Comparison of ENCODE assay signal across 8 cellular contexts in the genomic region with DNA sequence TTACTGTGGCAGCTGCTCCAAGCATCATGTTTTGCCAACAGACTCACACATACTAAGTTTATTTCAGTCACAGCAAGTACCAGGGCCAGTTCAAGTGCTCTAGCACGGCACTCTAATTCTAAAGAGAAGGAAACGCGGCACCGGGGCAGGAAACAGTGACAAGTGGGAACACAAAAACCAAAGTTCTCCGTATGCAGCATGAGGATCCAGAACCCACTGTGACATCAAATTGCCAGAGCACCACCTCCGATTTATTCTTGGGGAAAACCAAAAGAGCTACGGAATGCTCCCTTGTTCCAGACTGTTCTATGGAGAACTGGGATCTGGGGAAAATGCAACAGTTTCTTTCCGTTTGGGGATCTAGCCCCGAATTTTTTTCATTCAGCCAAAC. TPM values are rescaled to one million over a fixed set of nuclear protein-coding genes. Genes with fewer than 3 reads are reported as not detected.
DNase-seq lines count a peak whose midpoint lies in the region; ATAC-seq and TF ChIP-seq lines count a peak whose summit lies in the region.

No MANE protein-coding gene starts in this region.

- peaks cover 47% of the 10 kb centered on the region for H3K4me1 ChIP-seq in CD4-positive, alpha-beta memory T cell (ENCODE audit: insufficient read depth, low read length)
- peaks cover 21% of the 10 kb centered on the region for H3K4me1 ChIP-seq in hepatocyte (ENCODE audit: insufficient read depth)
- H3K4me1 ChIP-seq in spleen: peaks cover 18 to 54% (median 44%) of the 10 kb centered on the region in 6 donors

- ATAC-seq in GM19467 (IDR thresholded peaks at IDR 0.05; ENCODE audit: unreplicated experiment): peak; percentile 10
- ATAC-seq in HG03469 (IDR thresholded peaks at IDR 0.05; ENCODE audit: unreplicated experiment): peak; percentile 1

- 6% methylated on average over 9 of the region's 9 CpGs for WGBS in hepatocyte (ENCODE audit: low lambda C conversion rate, missing lambda C conversion rate)
- WGBS in spleen, 5 donors: 0 to 2% (median 1%) methylated on average over 9 of the region's 9 CpGs

- TF ChIP-seq CTCF in hepatocyte (IDR thresholded peaks at IDR 0.05; ENCODE audit: poor library complexity): no peak
- no peak for TF ChIP-seq CTCF in spleen (IDR thresholded peaks at IDR 0.05 in 8 of 11, conservative IDR thresholded peaks at IDR 0.05 in 3 of 11)

- H3K4me2 ChIP-seq in hepatocyte: peak overlapping the region; percentile 79

- H3K79me2 ChIP-seq in hepatocyte: peaks cover 8% of the 10 kb centered on the region

- H3K36me3 Mint-ChIP-seq in CD4-positive, alpha-beta memory T cell: peaks cover 9 to 18% of the 10 kb centered on the region in 2 donors
- peaks cover 5% of the 10 kb centered on the region for H3K36me3 Mint-ChIP-seq in activated T-helper 1 cell treated with anti-CD3 and anti-CD28 coated beads, Interleukin-12 subunit alpha, Interleukin-12 subunit beta, Interleukin-2, Interleukin-4 antibody, amounts not matched to agents 30 ng/mL and 10 ng/mL and 1 ng/mL, durations not matched to agents 14 hours and 24 hours and 36 hours (ENCODE audit: low read depth)

- H3K4me3 ChIP-seq in CD4-positive, alpha-beta memory T cell (ENCODE audit: low read length in 2 of 2): peak overlapping the region; percentile 63 to 65
- peak overlapping the region; percentile 25 for H3K4me3 ChIP-seq in hepatocyte
- peak overlapping the region; percentile 61 to 87 (median 66) for H3K4me3 ChIP-seq in spleen

- peaks cover 31 to 53% (median 43%) of the 10 kb centered on the region in 4 donors for H3K4me1 Mint-ChIP-seq in CD4-positive, alpha-beta memory T cell
- H3K4me1 Mint-ChIP-seq in activated T-helper 1 cell treated with anti-CD3 and anti-CD28 coated beads, Interleukin-12 subunit alpha, Interleukin-12 subunit beta, Interleukin-2, Interleukin-4 antibody, amounts not matched to agents 30 ng/mL and 10 ng/mL and 1 ng/mL, durations not matched to agents 14 hours and 24 hours and 36 hours (ENCODE audit: low read depth): peaks cover 40% of the 10 kb centered on the region

- no peak for TF ChIP-seq POLR2A in spleen (IDR thresholded peaks at IDR 0.05)

- no peaks in the 10 kb centered on the region for H4K20me1 ChIP-seq in hepatocyte (ENCODE audit: insufficient read depth, poor library complexity, severe bottlenecking)

- peak overlapping the region; percentile 85 to 96 (median 95) for H3K27ac Mint-ChIP-seq in CD4-positive, alpha-beta memory T cell
- peak overlapping the region; percentile 88 for H3K27ac Mint-ChIP-seq in activated T-helper 1 cell treated with anti-CD3 and anti-CD28 coated beads, Interleukin-12 subunit alpha, Interleukin-12 subunit beta, Interleukin-2, Interleukin-4 antibody, amounts not matched to agents 30 ng/mL and 10 ng/mL and 1 ng/mL, durations not matched to agents 14 hours and 24 hours and 36 hours

- H3K4me3 Mint-ChIP-seq in CD4-positive, alpha-beta memory T cell: peak overlapping the region; percentile 88 to 97 (median 93)
- H3K4me3 Mint-ChIP-seq in activated T-helper 1 cell treated with anti-CD3 and anti-CD28 coated beads, Interleukin-12 subunit alpha, Interleukin-12 subunit beta, Interleukin-2, Interleukin-4 antibody, amounts not matched to agents 30 ng/mL and 10 ng/mL and 1 ng/mL, durations not matched to agents 14 hours and 24 hours and 36 hours: peak overlapping the region; percentile 88

- no peaks in the 10 kb centered on the region for H3K9me2 ChIP-seq in hepatocyte (replicated peaks; ENCODE audit: insufficient read depth)

- CTCF ChIA-PET in CD4-positive, alpha-beta memory T cell (lab: Charles Lee; ENCODE audit: partially characterized antibody): interaction anchor here (1.5 kb wide), 1 partner anchor 10 kb away, joined by 6 read pairs; no protein-coding TSS in a partner anchor

- POLR2A ChIA-PET in CD4-positive, alpha-beta memory T cell (lab: Charles Lee; ENCODE audit: partially characterized antibody): interaction anchor here (1.0 to 3.6 kb wide), 5 partner anchors 9 to 576 kb away, joined by 3 to 21 read pairs (median 4); a partner anchor contains a TSS

- DNase-seq in CD4-positive, alpha-beta memory T cell: peak in 1 of 5 donors; percentile 65
- no peak for DNase-seq in activated T-helper 1 cell treated with anti-CD3 and anti-CD28 coated beads, Interleukin-12 subunit alpha, Interleukin-12 subunit beta, Interleukin-2, Interleukin-4 antibody, amounts not matched to agents 30 ng/mL and 10 ng/mL and 1 ng/mL, durations not matched to agents 14 hours and 24 hours and 36 hours (ENCODE audit: low spot score)
- DNase-seq in hepatocyte (ENCODE audit: low spot score) (peak; percentile 20), spleen (no peak), NCI-H146 (lab: John Stamatoyannopoulos, UW) (no peak), SHP77 treated with DMSO at 0.1 percent for 48 hours (lab: John Stamatoyannopoulos, UW) (no peak)

- intact Hi-C loops in CD4-positive, alpha-beta memory T cell (cut with micrococcal nuclease): loop anchor here (1.0 to 5.0 kb wide), 5 partner anchors 380 to 991 kb away; a partner anchor contains a TSS
- intact Hi-C loops in activated T-helper 1 cell treated with anti-CD3 and anti-CD28 coated beads, Interleukin-12 subunit alpha, Interleukin-12 subunit beta, Interleukin-2, Interleukin-4 antibody, amounts not matched to agents 30 ng/mL and 10 ng/mL and 1 ng/mL, durations not matched to agents 14 hours and 24 hours and 36 hours (cut with micrococcal nuclease): loop anchor here (1.0 to 10.0 kb wide), 9 partner anchors 85 to 1206 kb away; a partner anchor contains a TSS
- intact Hi-C loops in spleen (cut with DNase I; ENCODE audit: low total_unique reads): loop anchor here (10.0 kb wide), 1 partner anchor 378 kb away; a partner anchor contains a TSS

- H3K27me3 ChIP-seq in CD4-positive, alpha-beta memory T cell (ENCODE audit: insufficient read depth, low read length): no peaks in the 10 kb centered on the region
- no peaks in the 10 kb centered on the region for H3K27me3 ChIP-seq in hepatocyte
- no peaks in the 10 kb centered on the region for H3K27me3 ChIP-seq in spleen (replicated peaks in 1 of 7)

- no peaks in the 10 kb centered on the region for H3K36me3 ChIP-seq in CD4-positive, alpha-beta memory T cell (ENCODE audit: insufficient read depth, low read length)
- H3K36me3 ChIP-seq in hepatocyte (replicated peaks; ENCODE audit: insufficient read depth, low read depth) (no peaks in the 10 kb centered on the region), spleen (peaks cover 0 to 15% (median 0%) of the 10 kb centered on the region in 6 donors)

- H3K27me3 Mint-ChIP-seq in CD4-positive, alpha-beta memory T cell: no peaks in the 10 kb centered on the region
- H3K27me3 Mint-ChIP-seq in activated T-helper 1 cell treated with anti-CD3 and anti-CD28 coated beads, Interleukin-12 subunit alpha, Interleukin-12 subunit beta, Interleukin-2, Interleukin-4 antibody, amounts not matched to agents 30 ng/mL and 10 ng/mL and 1 ng/mL, durations not matched to agents 14 hours and 24 hours and 36 hours (ENCODE audit: insufficient read depth): peaks cover 9% of the 10 kb centered on the region

- no peaks in the 10 kb centered on the region for H3K9me3 ChIP-seq in CD4-positive, alpha-beta memory T cell (ENCODE audit: control insufficient read depth in 1 of 2, low read length in 2 of 2)
- H3K9me3 ChIP-seq in hepatocyte (ENCODE audit: low read depth): no peaks in the 10 kb centered on the region
- no peaks in the 10 kb centered on the region for H3K9me3 ChIP-seq in spleen

- H3K9me3 Mint-ChIP-seq in CD4-positive, alpha-beta memory T cell: no peaks in the 10 kb centered on the region
- H3K9me3 Mint-ChIP-seq in activated T-helper 1 cell treated with anti-CD3 and anti-CD28 coated beads, Interleukin-12 subunit alpha, Interleukin-12 subunit beta, Interleukin-2, Interleukin-4 antibody, amounts not matched to agents 30 ng/mL and 10 ng/mL and 1 ng/mL, durations not matched to agents 14 hours and 24 hours and 36 hours: no peaks in the 10 kb centered on the region

- H3K27ac ChIP-seq in CD4-positive, alpha-beta memory T cell (ENCODE audit: low read depth, low read length): peak overlapping the region; percentile 65
- H3K27ac ChIP-seq in hepatocyte (peak overlapping the region; percentile 3), spleen (peak overlapping the region in 7 of 8 donors; percentile 82 to 93 (median 87))

- H2AFZ ChIP-seq in hepatocyte: peak overlapping the region; percentile 63

RNA-seq across cellular contexts. Expression of a gene that starts 0.4 kb away (rescaled TPM):
- 10 to 100 TPM; 24.1 to 26.5 TPM for total RNA-seq in CD4-positive, alpha-beta memory T cell
- 10 to 100 TPM; 20.8 to 22.1 TPM for polyA plus RNA-seq in CD4-positive, alpha-beta memory T cell
- 10.7 and 12.6 TPM in 2 replicates for total RNA-seq in activated T-helper 1 cell treated with anti-CD3 and anti-CD28 coated beads, Interleukin-12 subunit alpha, Interleukin-12 subunit beta, Interleukin-2, Interleukin-4 antibody, amounts not matched to agents 30 ng/mL and 10 ng/mL and 1 ng/mL, durations not matched to agents 14 hours and 24 hours and 36 hours
- total RNA-seq in hepatocyte: 14.6 and 21.6 TPM in 2 replicates
- 8.6 TPM in 2 replicates for polyA plus RNA-seq in hepatocyte
- total RNA-seq in spleen: 10 to 100 TPM; 17.5 to 29.3 (median 19.6) TPM
- 1 to 10 TPM; 5.2 to 6.0 (median 5.8) TPM for polyA plus RNA-seq in spleen

Comparison
In these comparisons a context has a peak if more than half of its experiments do, and no peak if none do; other contexts are left out.
1. H3K27ac ChIP-seq: peak in every context shown above with its lines; median percentile 87 in spleen; 65 in CD4-positive, alpha-beta memory T cell; 3 in hepatocyte.